8 cellular contexts compared by ENCODE assay signal in genomic region chr17:5111402-5112204, GRCh38. TPM values are rescaled to one million over a fixed set of nuclear protein-coding genes. Genes with fewer than 3 reads are reported as not detected.
DNase-seq lines count a peak whose midpoint lies in the region; ATAC-seq and TF ChIP-seq lines count a peak whose summit lies in the region.

ZNF232 (minus strand) TSS chr17:5111878; CDS start chr17:5111822, 56 bp downstream.

- no peak for TF ChIP-seq POLR2A in esophagus muscularis mucosa (IDR thresholded peaks at IDR 0.05; ENCODE audit: low read depth)

- H3K9me3 ChIP-seq in esophagus muscularis mucosa, result no peaks in the 10 kb centered on the region
- H3K9me3 ChIP-seq in muscle layer of duodenum (ENCODE audit: control insufficient read depth in 1 of 2, low read length in 2 of 2), result no peaks in the 10 kb centered on the region

- 0% methylated on average over 34 of the region's 69 CpGs for WGBS in esophagus muscularis mucosa

- peak within 1 kb of the TSS; percentile 72 to 79 (median 76) for H3K4me3 ChIP-seq in esophagus muscularis mucosa
- peak within 1 kb of the TSS; percentile 86 to 99 for H3K4me3 ChIP-seq in muscle layer of duodenum (ENCODE audit: low read depth in 1 of 2, low read length in 2 of 2)

- TF ChIP-seq CTCF in esophagus muscularis mucosa (IDR thresholded peaks at IDR 0.05), result peak in 1 of 3 experiments; percentile 37

- TF ChIP-seq EP300 in esophagus muscularis mucosa (IDR thresholded peaks at IDR 0.05), result no peak

- H3K27me3 ChIP-seq in esophagus muscularis mucosa (peaks cover 4 to 24% (median 14%) of the 10 kb centered on the region in 4 donors), muscle layer of duodenum (ENCODE audit: low read depth, low read length) (peaks cover 10% of the 10 kb centered on the region)

- ATAC-seq in GM21576 (IDR thresholded peaks at IDR 0.05; ENCODE audit: unreplicated experiment), result peak; percentile 77

- DNase-seq in DMS 273 (lab: John Stamatoyannopoulos, UW; ENCODE audit: unreplicated experiment) (peak; percentile 95), KG1 (lab: John Stamatoyannopoulos, UW) (peak; percentile 22), esophagus muscularis mucosa (ENCODE audit: extremely low spot score) (peak; percentile 97)
- peak; percentile 95 to 96 for DNase-seq in activated T-cell treated with anti-CD3 and anti-CD28 coated beads, Interleukin-2, amount 50 U/mL, for 48 hours
- DNase-seq in stimulated activated CD8-positive, alpha-beta memory T cell treated with anti-CD3 and anti-CD28 coated beads, Interleukin-7, amount 100 ng/mL, for 24 hours (ENCODE audit: low read depth), result peak; percentile 81

- intact Hi-C loops in esophagus muscularis mucosa (cut with DNase I), result no loop called here

- H3K36me3 ChIP-seq in esophagus muscularis mucosa (peaks cover 12 to 35% (median 24%) of the 10 kb centered on the region in 4 donors), muscle layer of duodenum (ENCODE audit: control insufficient read depth in 1 of 2, insufficient read depth in 2 of 2, low read length in 2 of 2) (peaks cover 14 to 19% of the 10 kb centered on the region in 2 donors)

- H3K27ac ChIP-seq in esophagus muscularis mucosa (replicated peaks in 1 of 4) (peak within 1 kb of the TSS; percentile 80 to 82 (median 82)), muscle layer of duodenum (ENCODE audit: low read length) (peak within 1 kb of the TSS; percentile 77)

- H3K4me1 ChIP-seq in esophagus muscularis mucosa (peaks cover 7 to 32% (median 28%) of the 10 kb centered on the region in 4 donors), muscle layer of duodenum (ENCODE audit: control insufficient read depth in 1 of 2, insufficient read depth in 2 of 2, low read length in 2 of 2) (peaks cover 0 to 10% of the 10 kb centered on the region in 2 donors)

TF ChIP-seq in PFSK-1, 5 proteins besides CTCF, POLR2A, EP300 and RAD21:
- peak; percentile 90; the same call in 1 of the 2 replicates for TF ChIP-seq SIN3A (IDR thresholded peaks at IDR 0.05; ENCODE audit: borderline replicate concordance, insufficient read depth, low read length)
- TF ChIP-seq TAF1 (IDR thresholded peaks at IDR 0.05; ENCODE audit: borderline replicate concordance, insufficient read depth, low read length), result peak; percentile 56; the same call in 1 of the 2 replicates
- no peak for TF ChIP-seq FOXP2 (optimal IDR thresholded peaks at IDR 0.05; ENCODE audit: borderline replicate concordance, extremely low read depth, extremely low read length, insufficient read depth)
- TF ChIP-seq, protein P1, sequence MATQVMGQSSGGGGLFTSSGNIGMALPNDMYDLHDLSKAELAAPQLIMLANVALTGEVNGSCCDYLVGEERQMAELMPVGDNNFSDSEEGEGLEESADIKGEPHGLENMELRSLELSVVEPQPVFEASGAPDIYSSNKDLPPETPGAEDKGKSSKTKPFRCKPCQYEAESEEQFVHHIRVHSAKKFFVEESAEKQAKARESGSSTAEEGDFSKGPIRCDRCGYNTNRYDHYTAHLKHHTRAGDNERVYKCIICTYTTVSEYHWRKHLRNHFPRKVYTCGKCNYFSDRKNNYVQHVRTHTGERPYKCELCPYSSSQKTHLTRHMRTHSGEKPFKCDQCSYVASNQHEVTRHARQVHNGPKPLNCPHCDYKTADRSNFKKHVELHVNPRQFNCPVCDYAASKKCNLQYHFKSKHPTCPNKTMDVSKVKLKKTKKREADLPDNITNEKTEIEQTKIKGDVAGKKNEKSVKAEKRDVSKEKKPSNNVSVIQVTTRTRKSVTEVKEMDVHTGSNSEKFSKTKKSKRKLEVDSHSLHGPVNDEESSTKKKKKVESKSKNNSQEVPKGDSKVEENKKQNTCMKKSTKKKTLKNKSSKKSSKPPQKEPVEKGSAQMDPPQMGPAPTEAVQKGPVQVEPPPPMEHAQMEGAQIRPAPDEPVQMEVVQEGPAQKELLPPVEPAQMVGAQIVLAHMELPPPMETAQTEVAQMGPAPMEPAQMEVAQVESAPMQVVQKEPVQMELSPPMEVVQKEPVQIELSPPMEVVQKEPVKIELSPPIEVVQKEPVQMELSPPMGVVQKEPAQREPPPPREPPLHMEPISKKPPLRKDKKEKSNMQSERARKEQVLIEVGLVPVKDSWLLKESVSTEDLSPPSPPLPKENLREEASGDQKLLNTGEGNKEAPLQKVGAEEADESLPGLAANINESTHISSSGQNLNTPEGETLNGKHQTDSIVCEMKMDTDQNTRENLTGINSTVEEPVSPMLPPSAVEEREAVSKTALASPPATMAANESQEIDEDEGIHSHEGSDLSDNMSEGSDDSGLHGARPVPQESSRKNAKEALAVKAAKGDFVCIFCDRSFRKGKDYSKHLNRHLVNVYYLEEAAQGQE (IDR thresholded peaks at IDR 0.05; ENCODE audit: insufficient read depth in 1 of 2, low read depth in 2 of 2, low read length in 2 of 2), result 0 out of 4 replicates have a peak, but pooled peaks of 1 of the 2 experiments have one; percentile 41
- peak; percentile 96 for TF ChIP-seq POLR2AphosphoS5 (IDR thresholded peaks at IDR 0.05; ENCODE audit: low read depth, low read length)

RNA-seq across cellular contexts. Expression of gene ZNF232, which starts in this region (rescaled TPM):
- 13.8 TPM for polyA plus RNA-seq in PFSK-1 (2012; ENCODE audit: insufficient read length, low read depth)
- total RNA-seq in esophagus muscularis mucosa, result 10 to 100 TPM in 2 of 4 donors, 1 to 10 TPM in 2; 8.4 to 12.5 (median 10.8) TPM

Comparison
In these comparisons a context has a peak if more than half of its experiments do, and no peak if none do; other contexts are left out.
1. Peak in every context shown above with its lines: DNase-seq, ATAC-seq, H3K4me3 ChIP-seq and H3K27ac ChIP-seq.
2. DNase-seq: peak in every context shown above with its lines; median percentile 97 in esophagus muscularis mucosa; 96 in activated T-cell treated with anti-CD3 and anti-CD28 coated beads, Interleukin-2, amount 50 U/mL, for 48 hours; 95 in DMS 273; 81 in stimulated activated CD8-positive, alpha-beta memory T cell treated with anti-CD3 and anti-CD28 coated beads, Interleukin-7, amount 100 ng/mL, for 24 hours; 22 in KG1.